Comparison of ENCODE assay signal across 1 cellular context in genomic region chr16:57807968-57808528, GRCh38.
A peak's percentile ranks its signal among the peaks of the same experiment; 100 is the strongest.
TF ChIP-seq lines count a peak whose summit lies in the region.

No MANE protein-coding gene starts in this region.

TF ChIP-seq in A549, 52 proteins besides CTCF, POLR2A, EP300 and RAD21 (continued from another document):
- no peak for TF ChIP-seq HMGXB4 (CRISPR knock-in tag; IDR thresholded peaks at IDR 0.05; ENCODE audit: borderline replicate concordance)
- TF ChIP-seq, protein P1, sequence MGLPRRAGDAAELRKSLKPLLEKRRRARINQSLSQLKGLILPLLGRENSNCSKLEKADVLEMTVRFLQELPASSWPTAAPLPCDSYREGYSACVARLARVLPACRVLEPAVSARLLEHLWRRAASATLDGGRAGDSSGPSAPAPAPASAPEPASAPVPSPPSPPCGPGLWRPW (IDR thresholded peaks at IDR 0.05): peak; percentile 88
- peak; percentile 73 for TF ChIP-seq ZSCAN20 (CRISPR knock-in tag; IDR thresholded peaks at IDR 0.05)
- no peak for TF ChIP-seq PHF8 (IDR thresholded peaks at IDR 0.05; ENCODE audit: borderline replicate concordance, low read depth)
- TF ChIP-seq GATA3 (IDR thresholded peaks at IDR 0.05; ENCODE audit: borderline replicate concordance): peak; percentile 99
- TF ChIP-seq NFE2L2 (conservative IDR thresholded peaks at IDR 0.05; ENCODE audit: low read length): no peak
- no peak for TF ChIP-seq RFX5 (IDR thresholded peaks at IDR 0.05)
- no peak for TF ChIP-seq SREBF2 (IDR thresholded peaks at IDR 0.05)
- TF ChIP-seq BCL3 (IDR thresholded peaks at IDR 0.05): peak; percentile 94; the same call in 2 of the 3 replicates
- TF ChIP-seq, protein P2, sequence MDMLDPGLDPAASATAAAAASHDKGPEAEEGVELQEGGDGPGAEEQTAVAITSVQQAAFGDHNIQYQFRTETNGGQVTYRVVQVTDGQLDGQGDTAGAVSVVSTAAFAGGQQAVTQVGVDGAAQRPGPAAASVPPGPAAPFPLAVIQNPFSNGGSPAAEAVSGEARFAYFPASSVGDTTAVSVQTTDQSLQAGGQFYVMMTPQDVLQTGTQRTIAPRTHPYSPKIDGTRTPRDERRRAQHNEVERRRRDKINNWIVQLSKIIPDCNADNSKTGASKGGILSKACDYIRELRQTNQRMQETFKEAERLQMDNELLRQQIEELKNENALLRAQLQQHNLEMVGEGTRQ (IDR thresholded peaks at IDR 0.05): no peak
- peak; percentile 96 for TF ChIP-seq JUNB (IDR thresholded peaks at IDR 0.05)
- TF ChIP-seq SMC3 (IDR thresholded peaks at IDR 0.05): peak; percentile 46
- peak; percentile 97 to 99 for TF ChIP-seq CEBPB (IDR thresholded peaks at IDR 0.05)
- TF ChIP-seq HEYL (CRISPR knock-in tag; IDR thresholded peaks at IDR 0.05): no peak
- no peak for TF ChIP-seq CHD2 (IDR thresholded peaks at IDR 0.05; ENCODE audit: low read length, partially characterized antibody)
- TF ChIP-seq EHMT2 (IDR thresholded peaks at IDR 0.05; ENCODE audit: low read depth): no peak
- TF ChIP-seq RARB (CRISPR knock-in tag; IDR thresholded peaks at IDR 0.05): no peak
- TF ChIP-seq, protein P3, sequence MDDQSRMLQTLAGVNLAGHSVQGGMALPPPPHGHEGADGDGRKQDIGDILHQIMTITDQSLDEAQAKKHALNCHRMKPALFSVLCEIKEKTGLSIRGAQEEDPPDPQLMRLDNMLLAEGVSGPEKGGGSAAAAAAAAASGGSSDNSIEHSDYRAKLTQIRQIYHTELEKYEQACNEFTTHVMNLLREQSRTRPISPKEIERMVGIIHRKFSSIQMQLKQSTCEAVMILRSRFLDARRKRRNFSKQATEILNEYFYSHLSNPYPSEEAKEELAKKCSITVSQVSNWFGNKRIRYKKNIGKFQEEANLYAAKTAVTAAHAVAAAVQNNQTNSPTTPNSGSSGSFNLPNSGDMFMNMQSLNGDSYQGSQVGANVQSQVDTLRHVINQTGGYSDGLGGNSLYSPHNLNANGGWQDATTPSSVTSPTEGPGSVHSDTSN (IDR thresholded peaks at IDR 0.05): peak; percentile 82
- TF ChIP-seq CBX2 (IDR thresholded peaks at IDR 0.05; ENCODE audit: borderline replicate concordance, low read depth): no peak
- 0 out of 2 replicates have a peak, but pooled peaks have one; percentile 0 for TF ChIP-seq HOXB5 (CRISPR knock-in tag; IDR thresholded peaks at IDR 0.05)
- TF ChIP-seq REST (IDR thresholded peaks at IDR 0.05): no peak
